ENCODE assay signal across 19 cellular contexts in genomic region chr20:58196402-58197184, GRCh38.
"Had no signal": no experiment of that assay in that cellular context is flagged by ENCODE, and none has a peak within 500 bp of the region (broad histone marks: within the 10 kb centered on the region; RNA-seq: fewer than 3 reads in every experiment).

No MANE protein-coding gene starts in this region.

- H3K4me3 ChIP-seq: hepatocyte, left lung, ovary, prostate gland, spleen, tibial nerve had no signal

- H3K27me3 ChIP-seq: hepatocyte, ovary, tibial nerve had no signal

- H3K27me3 Mint-ChIP-seq: activated naive CD8-positive, alpha-beta T cell treated with anti-CD3 and anti-CD28 coated beads for 36 hours; stimulated activated naive CD8-positive, alpha-beta T cell treated with anti-CD3 and anti-CD28 coated beads, Interleukin-15, Interleukin-2, amounts not matched to agents 100 ng/mL and 50 ng/mL, for 24 hours had no signal

- DNase-seq: activated B cell treated with CpG ODN at 0.5 μM for 24 hours; activated CD4-positive, alpha-beta T cell treated with anti-CD3 and anti-CD28 coated beads for 36 hours; activated CD4-positive, alpha-beta T cell treated with anti-CD3 and anti-CD28 coated beads, Interleukin-2, amount 50 U/mL, for 48 hours; activated naive CD8-positive, alpha-beta T cell treated with anti-CD3 and anti-CD28 coated beads for 36 hours; activated T-cell treated with anti-CD3 and anti-CD28 coated beads, Interleukin-2, amount 50 U/mL, for 24 hours; central memory CD4-positive, alpha-beta T cell; effector memory CD4-positive, alpha-beta T cell; foreskin melanocyte; immature natural killer cell; naive thymus-derived CD4-positive, alpha-beta T cell; ovary; spleen; stimulated activated CD4-positive, alpha-beta T cell treated with anti-CD3 and anti-CD28 coated beads, Interleukin-4, amount 100 ng/mL, for 1 hour had no signal

- H3K27ac ChIP-seq: hepatocyte, left lung, ovary, prostate gland, spleen, tibial nerve had no signal

- H3K36me3 ChIP-seq: left lung, ovary, prostate gland, spleen, tibial nerve had no signal

- H3K4me1 ChIP-seq: left lung, prostate gland, spleen, tibial nerve had no signal

- ATAC-seq: activated CD4-positive, alpha-beta T cell treated with anti-CD3 and anti-CD28 coated beads for 36 hours; activated T-helper 17 cell treated with anti-CD3 and anti-CD28 coated beads, Interleukin-2, amount 50 U/mL, for 72 hours; left lung; naive thymus-derived CD4-positive, alpha-beta T cell had no signal

- H3K36me3 Mint-ChIP-seq: immature natural killer cell; naive thymus-derived CD4-positive, alpha-beta T cell had no signal

- H3K4me3 Mint-ChIP-seq: activated B cell treated with CpG ODN at 0.5 μM for 24 hours; activated CD4-positive, alpha-beta T cell treated with anti-CD3 and anti-CD28 coated beads for 36 hours; activated naive CD8-positive, alpha-beta T cell treated with anti-CD3 and anti-CD28 coated beads for 36 hours; activated T-cell treated with anti-CD3 and anti-CD28 coated beads, Interleukin-2, amount 50 U/mL, for 24 hours; activated T-helper 17 cell treated with anti-CD3 and anti-CD28 coated beads, Interleukin-2, amount 50 U/mL, for 72 hours; immature natural killer cell; naive thymus-derived CD4-positive, alpha-beta T cell; stimulated activated naive CD8-positive, alpha-beta T cell treated with anti-CD3 and anti-CD28 coated beads, Interleukin-15, Interleukin-2, amounts not matched to agents 100 ng/mL and 50 ng/mL, for 24 hours had no signal

- H3K9me3 ChIP-seq: left lung, ovary, prostate gland, spleen had no signal

- H3K27ac Mint-ChIP-seq: activated B cell treated with CpG ODN at 0.5 μM for 24 hours; activated CD4-positive, alpha-beta T cell treated with anti-CD3 and anti-CD28 coated beads for 36 hours; activated naive CD8-positive, alpha-beta T cell treated with anti-CD3 and anti-CD28 coated beads for 36 hours; activated T-cell treated with anti-CD3 and anti-CD28 coated beads, Interleukin-2, amount 50 U/mL, for 24 hours; activated T-helper 17 cell treated with anti-CD3 and anti-CD28 coated beads, Interleukin-2, amount 50 U/mL, for 72 hours; immature natural killer cell; stimulated activated naive CD8-positive, alpha-beta T cell treated with anti-CD3 and anti-CD28 coated beads, Interleukin-15, Interleukin-2, amounts not matched to agents 100 ng/mL and 50 ng/mL, for 24 hours had no signal

- H3K4me1 Mint-ChIP-seq: activated B cell treated with CpG ODN at 0.5 μM for 24 hours; activated CD4-positive, alpha-beta T cell treated with anti-CD3 and anti-CD28 coated beads for 36 hours; activated naive CD8-positive, alpha-beta T cell treated with anti-CD3 and anti-CD28 coated beads for 36 hours; immature natural killer cell; naive thymus-derived CD4-positive, alpha-beta T cell had no signal

- H3K9me3 Mint-ChIP-seq: activated B cell treated with CpG ODN at 0.5 μM for 24 hours; activated T-cell treated with anti-CD3 and anti-CD28 coated beads, Interleukin-2, amount 50 U/mL, for 24 hours; activated T-helper 17 cell treated with anti-CD3 and anti-CD28 coated beads, Interleukin-2, amount 50 U/mL, for 72 hours had no signal
